In genomic region chr5:137888489-137888874, GRCh38 we compare ENCODE assay signal across 7 cellular contexts. TPM values are rescaled to one million over a fixed set of nuclear protein-coding genes. Genes with fewer than 3 reads are reported as not detected.
DNase-seq lines count a peak whose midpoint lies in the region; ATAC-seq and TF ChIP-seq lines count a peak whose summit lies in the region.

No MANE protein-coding gene starts in this region.

- H3K36me3 Mint-ChIP-seq in activated CD4-positive, alpha-beta memory T cell treated with anti-CD3 and anti-CD28 coated beads for 36 hours, result no peaks in the 10 kb centered on the region

- peak overlapping the region; percentile 89 for H3K27ac Mint-ChIP-seq in activated CD4-positive, alpha-beta memory T cell treated with anti-CD3 and anti-CD28 coated beads for 36 hours

- POLR2A ChIA-PET in activated CD4-positive, alpha-beta memory T cell treated with anti-CD3 and anti-CD28 coated beads for 36 hours (lab: Charles Lee), result interaction anchor here (0.6 to 2.2 kb wide), 2 partner anchors 135 to 562 kb away, joined by 3 to 10 read pairs; partner anchors contain the start of gene HNRNPA0

- H3K36me3 ChIP-seq in hepatocyte (replicated peaks; ENCODE audit: insufficient read depth, low read depth), result no peaks in the 10 kb centered on the region
- no peaks in the 10 kb centered on the region for H3K36me3 ChIP-seq in stomach smooth muscle (ENCODE audit: control insufficient read depth in 2 of 2, insufficient read depth in 2 of 2, low read length in 2 of 2)

- H3K4me3 Mint-ChIP-seq in activated CD4-positive, alpha-beta memory T cell treated with anti-CD3 and anti-CD28 coated beads for 36 hours, result peak overlapping the region; percentile 87

- H3K9ac ChIP-seq in stomach smooth muscle (ENCODE audit: low read length in 2 of 2), result peak overlapping the region in 1 of 2 donors; percentile 62

- H3K4me3 ChIP-seq in hepatocyte (no peak overlapping the region), stomach smooth muscle (ENCODE audit: low read length in 2 of 2) (peak overlapping the region; percentile 49 to 79)

- no peaks in the 10 kb centered on the region for H4K20me1 ChIP-seq in hepatocyte (ENCODE audit: insufficient read depth, poor library complexity, severe bottlenecking)

- H3K4me2 ChIP-seq in hepatocyte, result peak overlapping the region; percentile 70

- no peaks in the 10 kb centered on the region for H3K27me3 ChIP-seq in hepatocyte
- no peaks in the 10 kb centered on the region for H3K27me3 ChIP-seq in stomach smooth muscle (ENCODE audit: control insufficient read depth in 1 of 2, insufficient read depth in 2 of 2, low read length in 2 of 2)

- CTCF ChIA-PET in activated CD4-positive, alpha-beta memory T cell treated with anti-CD3 and anti-CD28 coated beads for 36 hours (lab: Charles Lee), result interaction anchor here (0.7 to 1.6 kb wide), 2 partner anchors 109 to 180 kb away, joined by 3 to 5 read pairs; no protein-coding TSS in a partner anchor

- H3K27ac ChIP-seq in hepatocyte, result no peak overlapping the region
- peak overlapping the region; percentile 67 for H3K27ac ChIP-seq in stomach smooth muscle (ENCODE audit: low read length)

- H3K27me3 Mint-ChIP-seq in activated CD4-positive, alpha-beta memory T cell treated with anti-CD3 and anti-CD28 coated beads for 36 hours, result no peaks in the 10 kb centered on the region

- ATAC-seq in HG02943 (IDR thresholded peaks at IDR 0.05; ENCODE audit: low read depth, unreplicated experiment) (peak; percentile 7), HG02970 (IDR thresholded peaks at IDR 0.05; ENCODE audit: low FRiP score, unreplicated experiment) (no peak), HG03280 (IDR thresholded peaks at IDR 0.05; ENCODE audit: unreplicated experiment) (no peak)

- WGBS in hepatocyte (ENCODE audit: low lambda C conversion rate, missing lambda C conversion rate), result 80% methylated on average over 6 of the region's 6 CpGs

- no peaks in the 10 kb centered on the region for H3K9me3 Mint-ChIP-seq in activated CD4-positive, alpha-beta memory T cell treated with anti-CD3 and anti-CD28 coated beads for 36 hours

- intact Hi-C loops in activated CD4-positive, alpha-beta memory T cell treated with anti-CD3 and anti-CD28 coated beads for 36 hours (cut with micrococcal nuclease), result loop anchor here (2.0 to 5.0 kb wide), 2 partner anchors 134 to 144 kb away; partner anchors contain the start of genes FAM13B and HNRNPA0

- DNase-seq in activated CD4-positive, alpha-beta memory T cell treated with anti-CD3 and anti-CD28 coated beads for 36 hours, result no peak
- DNase-seq in hepatocyte (ENCODE audit: low spot score) (no peak), Kasumi-1 (lab: John Stamatoyannopoulos, UW) (no peak)

- no peak for TF ChIP-seq CTCF in hepatocyte (IDR thresholded peaks at IDR 0.05; ENCODE audit: poor library complexity)

- H3K4me1 Mint-ChIP-seq in activated CD4-positive, alpha-beta memory T cell treated with anti-CD3 and anti-CD28 coated beads for 36 hours (ENCODE audit: low read depth), result peaks cover 19% of the 10 kb centered on the region

- H3K4me1 ChIP-seq in hepatocyte (ENCODE audit: insufficient read depth), result no peaks in the 10 kb centered on the region
- peaks cover 8% of the 10 kb centered on the region for H3K4me1 ChIP-seq in stomach smooth muscle (ENCODE audit: control insufficient read depth, insufficient read depth, low read length)

- H2AFZ ChIP-seq in hepatocyte, result peak overlapping the region; percentile 67

- no peaks in the 10 kb centered on the region for H3K9me2 ChIP-seq in hepatocyte (replicated peaks; ENCODE audit: insufficient read depth)

- no peaks in the 10 kb centered on the region for H3K79me2 ChIP-seq in hepatocyte

- H3K9me3 ChIP-seq in hepatocyte (ENCODE audit: low read depth) (no peaks in the 10 kb centered on the region), stomach smooth muscle (ENCODE audit: control insufficient read depth in 2 of 2, low read length in 2 of 2) (no peaks in the 10 kb centered on the region)

RNA-seq across cellular contexts. Expression of gene PKD2L2, which starts 0.8 kb away (rescaled TPM):
- total RNA-seq in activated CD4-positive, alpha-beta memory T cell treated with anti-CD3 and anti-CD28 coated beads for 36 hours, result not detected
- total RNA-seq in hepatocyte, result not detected in 2 replicates
- 0.09 and 0.11 TPM in 2 replicates for polyA plus RNA-seq in hepatocyte

RNA-seq across cellular contexts. Expression of gene MYOT, which starts 20.8 kb away (rescaled TPM):
- not detected for total RNA-seq in activated CD4-positive, alpha-beta memory T cell treated with anti-CD3 and anti-CD28 coated beads for 36 hours
- total RNA-seq in hepatocyte, result not detected in 2 replicates
- polyA plus RNA-seq in hepatocyte, result not detected in 2 replicates
